ENCODE assay signal across 14 cellular contexts in the genomic region with DNA sequence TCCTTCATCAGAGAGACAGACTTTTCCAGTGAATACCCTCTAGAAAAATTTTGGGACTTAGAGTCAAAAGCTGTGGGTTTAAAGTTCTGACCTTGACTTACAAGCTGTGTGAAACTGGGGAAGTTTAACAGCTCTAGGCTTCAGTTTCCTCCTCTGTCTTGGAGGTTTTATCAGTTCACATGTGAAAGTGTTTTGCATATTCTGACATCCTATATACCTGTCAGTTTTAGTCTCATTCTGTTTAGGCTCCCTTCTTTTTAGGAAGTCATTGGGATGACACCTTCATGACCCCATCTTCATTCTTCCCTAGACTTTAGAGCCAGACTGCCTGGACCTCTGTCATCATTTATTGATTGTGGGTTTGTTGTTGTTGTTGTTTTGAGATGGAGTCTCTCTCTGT. TPM values are rescaled to one million over a fixed set of nuclear protein-coding genes. Genes with fewer than 3 reads are reported as not detected.
DNase-seq lines count a peak whose midpoint lies in the region; ATAC-seq and TF ChIP-seq lines count a peak whose summit lies in the region.
"Had no signal": no experiment of that assay in that cellular context is flagged by ENCODE, and none has a peak within 500 bp of the region (broad histone marks: within the 10 kb centered on the region; RNA-seq: fewer than 3 reads in every experiment).

No MANE protein-coding gene starts in this region.

- TF ChIP-seq CTCF in lung (IDR thresholded peaks at IDR 0.05; ENCODE audit: control extremely low read depth, extremely low read depth) (no peak), foreskin fibroblast (IDR thresholded peaks at IDR 0.05; ENCODE audit: low read depth, low read length) (no peak)

- peak overlapping the region in 2 of 4 donors; percentile 42 to 78 for H3K4me3 Mint-ChIP-seq in CD4-positive, CD25-positive, alpha-beta regulatory T cell
- H3K4me3 Mint-ChIP-seq: endodermal cell, neural crest cell had no signal

- peak overlapping the region; percentile 27 for H3K4me3 ChIP-seq in CD4-positive, CD25-positive, alpha-beta regulatory T cell (ENCODE audit: low read depth, low read length)
- H3K4me3 ChIP-seq in lung, result no peak overlapping the region
- H3K4me3 ChIP-seq in foreskin fibroblast (ENCODE audit: low read depth in 1 of 2, low read length in 2 of 2), result no peak overlapping the region

- no peaks in the 10 kb centered on the region for H3K9me3 ChIP-seq in CD4-positive, CD25-positive, alpha-beta regulatory T cell (ENCODE audit: control insufficient read depth in 2 of 2, low read length in 2 of 2)
- H3K9me3 ChIP-seq in lung (ENCODE audit: control insufficient read depth in 2 of 2, insufficient read depth in 1 of 2, low read length in 1 of 2), result no peaks in the 10 kb centered on the region

- ATAC-seq in CD4-positive, CD25-positive, alpha-beta regulatory T cell (ENCODE audit: low read depth in 2 of 2), result no peak
- ATAC-seq in GM18868 (IDR thresholded peaks at IDR 0.05; ENCODE audit: unreplicated experiment) (peak; percentile 45), HG03432 (IDR thresholded peaks at IDR 0.05; ENCODE audit: unreplicated experiment) (peak; percentile 51), lung (ENCODE audit: insufficient read depth, low FRiP score) (no peak)
- ATAC-seq: HCT116 had no signal

- DNase-seq in CD4-positive, CD25-positive, alpha-beta regulatory T cell, result no peak
- DNase-seq in lung (ENCODE audit: low spot score) (no peak), activated T-cell treated with anti-CD3 and anti-CD28 coated beads for 4 hours (no peak), SHP77 (lab: John Stamatoyannopoulos, UW) (no peak), foreskin fibroblast (no peak)
- no peak for DNase-seq in activated CD4-positive, alpha-beta T cell treated with anti-CD3 and anti-CD28 coated beads for 48 hours
- DNase-seq: activated gamma-delta T cell; CD8-positive, alpha-beta memory T cell; endodermal cell; NCI-H1694 had no signal

- H3K4me1 Mint-ChIP-seq in CD4-positive, CD25-positive, alpha-beta regulatory T cell, result peaks cover 39 to 90% (median 73%) of the 10 kb centered on the region in 4 donors

- H3K27ac ChIP-seq in CD4-positive, CD25-positive, alpha-beta regulatory T cell (ENCODE audit: insufficient read depth, low read length, poor library complexity, severe bottlenecking), result no peak overlapping the region
- H3K27ac ChIP-seq in lung (ENCODE audit: low read depth in 1 of 2, low read length in 1 of 2), result peak overlapping the region; percentile 3 to 93

- peak overlapping the region in 2 of 3 donors; percentile 71 to 89 for H3K27ac Mint-ChIP-seq in CD4-positive, CD25-positive, alpha-beta regulatory T cell
- H3K27ac Mint-ChIP-seq: endodermal cell had no signal

- no peaks in the 10 kb centered on the region for H3K9me3 Mint-ChIP-seq in CD4-positive, CD25-positive, alpha-beta regulatory T cell
- H3K9me3 Mint-ChIP-seq: CD8-positive, alpha-beta memory T cell; endodermal cell; neural crest cell had no signal

- H3K36me3 ChIP-seq in CD4-positive, CD25-positive, alpha-beta regulatory T cell (ENCODE audit: control insufficient read depth, insufficient read depth, low read length), result no peaks in the 10 kb centered on the region
- H3K36me3 ChIP-seq in lung (ENCODE audit: control insufficient read depth in 2 of 2, insufficient read depth in 2 of 2, low read length in 2 of 2), result no peaks in the 10 kb centered on the region

- H3K36me3 Mint-ChIP-seq in CD4-positive, CD25-positive, alpha-beta regulatory T cell, result peaks cover 17% of the 10 kb centered on the region

- H3K4me1 ChIP-seq in CD4-positive, CD25-positive, alpha-beta regulatory T cell (ENCODE audit: control insufficient read depth, insufficient read depth, low read length, poor library complexity, severe bottlenecking), result peaks cover 56% of the 10 kb centered on the region
- H3K4me1 ChIP-seq in lung (ENCODE audit: control insufficient read depth in 2 of 2, insufficient read depth in 2 of 2, low read length in 2 of 2), result peaks cover 31 to 78% of the 10 kb centered on the region in 2 donors

- no peaks in the 10 kb centered on the region for H3K27me3 Mint-ChIP-seq in CD4-positive, CD25-positive, alpha-beta regulatory T cell
- H3K27me3 Mint-ChIP-seq: CD8-positive, alpha-beta memory T cell had no signal

- no peaks in the 10 kb centered on the region for H3K27me3 ChIP-seq in CD4-positive, CD25-positive, alpha-beta regulatory T cell (ENCODE audit: control insufficient read depth, insufficient read depth, low read length)
- no peaks in the 10 kb centered on the region for H3K27me3 ChIP-seq in lung (ENCODE audit: control insufficient read depth, insufficient read depth)

RNA-seq across cellular contexts. Expression of gene YPEL2, which starts 44.4 kb away (rescaled TPM):
- total RNA-seq in CD4-positive, CD25-positive, alpha-beta regulatory T cell, result 64.3 TPM
- 10 to 100 TPM; 35.7 to 45.7 (median 41.2) TPM for polyA plus RNA-seq in CD4-positive, CD25-positive, alpha-beta regulatory T cell
- total RNA-seq in lung, result 10 to 100 TPM; 14.3 to 47.0 TPM
- polyA plus RNA-seq in lung, result 1 to 10 TPM; 7.8 to 8.5 TPM

Comparison
In these comparisons a context has a peak if more than half of its experiments do, and no peak if none do; other contexts are left out.
1. ATAC-seq: peak in GM18868 (single experiment) and HG03432 (single experiment); none in CD4-positive, CD25-positive, alpha-beta regulatory T cell (0 of 2) and lung (single experiment).